Comparison of ENCODE assay signal across 8 cellular contexts in the genomic region with DNA sequence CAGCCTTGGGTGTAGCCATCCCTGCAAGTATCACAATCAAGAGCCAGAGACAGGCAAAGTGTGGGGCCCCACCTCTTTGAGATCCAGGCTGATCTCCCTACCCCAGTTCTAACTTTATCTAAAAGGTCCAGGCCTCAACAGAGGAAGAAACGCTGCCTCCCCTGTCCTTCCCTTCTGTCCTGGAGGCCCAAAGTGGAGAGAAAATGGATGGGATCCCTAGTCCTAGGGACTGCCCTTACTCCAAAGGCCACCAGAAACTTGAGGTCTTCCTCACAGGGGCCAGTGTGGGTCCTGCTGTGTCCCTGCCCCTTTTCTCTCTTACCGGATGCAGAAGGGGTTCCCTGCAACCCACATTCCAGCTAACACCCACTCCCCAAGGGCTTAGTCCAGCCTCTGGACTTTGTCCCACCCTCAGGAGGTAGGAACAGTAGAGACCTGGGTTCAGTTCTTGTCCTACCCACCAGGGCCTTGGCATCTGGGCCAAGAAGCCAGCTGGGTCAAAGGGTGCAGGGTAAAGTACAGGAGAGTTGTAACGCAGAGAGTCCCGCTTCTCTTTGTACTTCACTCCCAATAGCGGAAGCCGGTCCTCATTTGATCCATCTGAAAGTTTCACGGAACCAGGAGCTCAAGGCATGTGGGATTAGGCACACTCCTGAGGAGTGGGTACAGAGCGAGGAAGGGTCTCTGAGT. TPM values are rescaled to one million over a fixed set of nuclear protein-coding genes. Genes with fewer than 3 reads are reported as not detected.
A peak's percentile ranks its signal among the peaks of the same experiment; 100 is the strongest.
DNase-seq lines count a peak whose midpoint lies in the region; ATAC-seq and TF ChIP-seq lines count a peak whose summit lies in the region.

No MANE protein-coding gene starts in this region.

- peak overlapping the region; percentile 95 for H3K9ac ChIP-seq in SK-N-MC (ENCODE audit: insufficient read length)

- H3K27ac ChIP-seq in SK-N-MC = peak overlapping the region; percentile 90

- H3K9me3 ChIP-seq in SK-N-MC (ENCODE audit: low read depth, low read length) = no peaks in the 10 kb centered on the region

- TF ChIP-seq CTCF in fibroblast of villous mesenchyme (IDR thresholded peaks at IDR 0.05; ENCODE audit: insufficient read depth, low read depth, low read length) = no peak

- ATAC-seq in GM18909 (IDR thresholded peaks at IDR 0.05; ENCODE audit: poor library complexity, unreplicated experiment) = no peak

- no peak for DNase-seq in SK-N-MC (ENCODE audit: low read depth, low spot score)
- no peak for DNase-seq in fibroblast of villous mesenchyme (ENCODE audit: low read depth)
- no peak for DNase-seq in skeletal muscle cell (ENCODE audit: low read depth)
- DNase-seq in C1 segment of cervical spinal cord (lab: John Stamatoyannopoulos, UW) = no peak
- no peak for DNase-seq in cerebellar nuclear complex (lab: John Stamatoyannopoulos, UW)
- DNase-seq in UCSD-AML1 (lab: John Stamatoyannopoulos, UW; ENCODE audit: unreplicated experiment) = no peak

- H3K36me3 ChIP-seq in SK-N-MC (ENCODE audit: insufficient read depth, low read length) = peaks cover 21% of the 10 kb centered on the region

- H3K4me3 ChIP-seq in SK-N-MC = peak overlapping the region; percentile 99
- peak overlapping the region; percentile 87 for H3K4me3 ChIP-seq in fibroblast of villous mesenchyme (ENCODE audit: low read depth, low read length)
- peak overlapping the region; percentile 81 for H3K4me3 ChIP-seq in skeletal muscle cell (ENCODE audit: low read depth, low read length)

- TF ChIP-seq POLR2A in GM18526 (IDR thresholded peaks at IDR 0.05; ENCODE audit: extremely low read depth, insufficient read length) = peak; percentile 4

RNA-seq across cellular contexts. Expression of a gene that starts 1.9 kb away (rescaled TPM):
- 196 and 197 TPM in 2 replicates for total RNA-seq in fibroblast of villous mesenchyme

RNA-seq across cellular contexts. Expression of a gene that starts 8.7 kb away (rescaled TPM):
- 21.6 and 26.1 TPM in 2 replicates for total RNA-seq in fibroblast of villous mesenchyme

RNA-seq across cellular contexts. Expression of a gene that starts 17.8 kb away (rescaled TPM):
- 19.0 TPM in 2 replicates for total RNA-seq in fibroblast of villous mesenchyme

RNA-seq across cellular contexts. Expression of a gene that starts 21.0 kb away (rescaled TPM):
- 17.4 and 22.9 TPM in 2 replicates for total RNA-seq in fibroblast of villous mesenchyme

RNA-seq across cellular contexts. Expression of a gene that starts 21.3 kb away (rescaled TPM):
- 9.0 and 12.5 TPM in 2 replicates for total RNA-seq in fibroblast of villous mesenchyme
